20 cellular contexts compared by ENCODE assay signal in genomic region chr6:106705156-106705555, GRCh38.
"Had no signal": no experiment of that assay in that cellular context is flagged by ENCODE, and none has a peak within 500 bp of the region (broad histone marks: within the 10 kb centered on the region; RNA-seq: fewer than 3 reads in every experiment).

No MANE protein-coding gene starts in this region.

- H3K27ac ChIP-seq: adrenal gland, PC-9 had no signal

- ATAC-seq: activated CD8-positive, alpha-beta T cell treated with anti-CD3 and anti-CD28 coated beads, Interleukin-2, amount 10 ng/mL, durations not matched to agents 7 days and 5 days had no signal

- H3K4me3 ChIP-seq: adrenal gland, PC-9 had no signal

- H3K9me3 ChIP-seq: adrenal gland had no signal

- H3K27me3 ChIP-seq: adrenal gland had no signal

- H3K4me1 ChIP-seq: adrenal gland had no signal

- H3K27ac Mint-ChIP-seq: activated CD8-positive, alpha-beta T cell treated with anti-CD3 and anti-CD28 coated beads, Interleukin-2, amount 10 ng/mL, durations not matched to agents 7 days and 5 days; activated naive CD8-positive, alpha-beta T cell treated with anti-CD3 and anti-CD28 coated beads, Interleukin-2, amount 10 ng/mL, durations not matched to agents 7 days and 5 days; T-helper 1 cell treated with Interleukin-12 subunit alpha and Interleukin-12 subunit beta and Interleukin-4 antibody, amounts not matched to agents 30 μg/mL and 1 μg/mL, for 36 hours had no signal

- H3K36me3 ChIP-seq: adrenal gland had no signal

- H2AFZ ChIP-seq: PC-9 had no signal

- H3K4me2 ChIP-seq: PC-9 had no signal

- DNase-seq: activated CD4-positive, alpha-beta T cell treated with anti-CD3 and anti-CD28 coated beads for 48 hours; activated CD4-positive, alpha-beta T cell treated with anti-CD3 and anti-CD28 coated beads, Interleukin-2, amount 50 U/mL, for 4 hours; activated CD4-positive, CD25-positive, alpha-beta regulatory T cell treated with anti-CD3 and anti-CD28 coated beads, Interleukin-2, amount 50 U/mL, for 72 hours; activated CD8-positive, alpha-beta memory T cell treated with anti-CD3 and anti-CD28 coated beads, Interleukin-2, amount 50 U/mL, for 48 hours; activated CD8-positive, alpha-beta T cell treated with anti-CD3 and anti-CD28 coated beads, Interleukin-2, amount 10 ng/mL, durations not matched to agents 7 days and 5 days; activated naive CD4-positive, alpha-beta T cell treated with anti-CD3 and anti-CD28 coated beads, Interleukin-2, amount 50 U/mL, for 16 hours; activated naive CD8-positive, alpha-beta T cell treated with anti-CD3 and anti-CD28 coated beads, Interleukin-2, amount 10 ng/mL, durations not matched to agents 7 days and 5 days; activated T-cell treated with anti-CD3 and anti-CD28 coated beads, Interleukin-2, amount 50 U/mL, for 1 hour; adrenal gland; anterior cingulate cortex; MM.1S; NCI-H1105; NCI-H1436; NCI-H1694 treated with DMSO at 0.1 percent for 48 hours; NCI-H2081; NCI-H446; NCI-H524; PC-9; SHP77 treated with DMSO at 0.1 percent for 48 hours had no signal

- H3K4me3 Mint-ChIP-seq: activated CD8-positive, alpha-beta T cell treated with anti-CD3 and anti-CD28 coated beads, Interleukin-2, amount 10 ng/mL, durations not matched to agents 7 days and 5 days; activated naive CD8-positive, alpha-beta T cell treated with anti-CD3 and anti-CD28 coated beads, Interleukin-2, amount 10 ng/mL, durations not matched to agents 7 days and 5 days; T-helper 1 cell treated with Interleukin-12 subunit alpha and Interleukin-12 subunit beta and Interleukin-4 antibody, amounts not matched to agents 30 μg/mL and 1 μg/mL, for 36 hours had no signal
